In genomic region chr6:111032493-111033140, GRCh38 we compare ENCODE assay signal across 18 cellular contexts. TPM values are rescaled to one million over a fixed set of nuclear protein-coding genes. Genes with fewer than 3 reads are reported as not detected.
A peak's percentile ranks its signal among the peaks of the same experiment; 100 is the strongest.
DNase-seq lines count a peak whose midpoint lies in the region; ATAC-seq and TF ChIP-seq lines count a peak whose summit lies in the region.
"Had no signal": no experiment of that assay in that cellular context is flagged by ENCODE, and none has a peak within 500 bp of the region (broad histone marks: within the 10 kb centered on the region; RNA-seq: fewer than 3 reads in every experiment).

No MANE protein-coding gene starts in this region.

- intact Hi-C loops in mammary epithelial cell (cut with micrococcal nuclease), result no loop called here

- CTCF ChIA-PET in mammary epithelial cell (lab: Charles Lee; ENCODE audit: low non-redundant PET), result no interaction called here

- no TSS peak for BruUV-seq in mammary epithelial cell (replicated peaks; lab: Mats Ljungman, UMichigan)

- H3K9me3 ChIP-seq in mammary epithelial cell (replicated peaks; ENCODE audit: insufficient read depth, low read length), result no peaks in the 10 kb centered on the region
- H3K9me3 ChIP-seq: SJSA1, uterus had no signal

- no peak overlapping the region for H3K9ac ChIP-seq in mammary epithelial cell (ENCODE audit: insufficient read depth, low read length)

- 83% methylated on average over 4 of the region's 4 CpGs for WGBS in mammary epithelial cell (ENCODE audit: low coverage, missing lambda C conversion rate)

- peak; percentile 59 for DNase-seq in OCI-M1 (lab: John Stamatoyannopoulos, UW)
- peak; percentile 70 for DNase-seq in choroid plexus epithelial cell (ENCODE audit: low read depth)
- DNase-seq in iris pigment epithelial cell (ENCODE audit: low read depth), result peak; percentile 13
- DNase-seq in retina, result peak; percentile 14
- DNase-seq in ACHN, result no peak
- DNase-seq in mammary epithelial cell, result no peak
- DNase-seq: activated CD4-positive, alpha-beta T cell treated with anti-CD3 and anti-CD28 coated beads for 1 hour; activated naive CD8-positive, alpha-beta T cell treated with anti-CD3 and anti-CD28 coated beads, Interleukin-2, amount 50 U/mL, for 24 hours; effector memory CD4-positive, alpha-beta T cell; hippocampal formation; kidney glomerular epithelial cell; NCI-H69; stimulated activated CD4-positive, alpha-beta T cell treated with anti-CD3 and anti-CD28 coated beads, Interleukin-4, amount 100 ng/mL, for 1 hour; T-helper 2 cell; uterus had no signal

- no peaks in the 10 kb centered on the region for H3K4me1 ChIP-seq in mammary epithelial cell (ENCODE audit: insufficient read depth, low read length)
- H3K4me1 ChIP-seq: uterus had no signal

- no peak overlapping the region for H2AFZ ChIP-seq in mammary epithelial cell (ENCODE audit: low read depth, low read length)

- H3K4me2 ChIP-seq in mammary epithelial cell (ENCODE audit: insufficient read depth, low read depth, low read length), result no peak overlapping the region

- ATAC-seq in GM19467 (IDR thresholded peaks at IDR 0.05; ENCODE audit: unreplicated experiment), result no peak
- ATAC-seq: activated naive CD8-positive, alpha-beta T cell treated with anti-CD3 and anti-CD28 coated beads, Interleukin-2, amount 50 U/mL, for 24 hours; activated T-helper 17 cell treated with anti-CD3 and anti-CD28 coated beads, Interleukin-2, amount 50 U/mL, for 72 hours had no signal

- TF ChIP-seq CTCF in choroid plexus epithelial cell (conservative IDR thresholded peaks at IDR 0.05; ENCODE audit: low read depth, low read length), result peak; percentile 45
- no peak for TF ChIP-seq CTCF in mammary epithelial cell (conservative IDR thresholded peaks at IDR 0.05 in 1 of 2, IDR thresholded peaks at IDR 0.05 in 1 of 2; ENCODE audit: extremely low read depth in 1 of 2, insufficient read depth in 1 of 2, low read depth in 1 of 2, low read length in 2 of 2)

- no peak overlapping the region for H3K4me3 ChIP-seq in choroid plexus epithelial cell (ENCODE audit: low read depth, low read length)
- no peak overlapping the region for H3K4me3 ChIP-seq in mammary epithelial cell (replicated peaks in 1 of 3; ENCODE audit: insufficient read depth in 1 of 3, low read depth in 2 of 3, low read length in 3 of 3)
- H3K4me3 ChIP-seq: SJSA1, uterus had no signal

- dilution Hi-C loops in mammary epithelial cell (cut with HindIII; ENCODE audit: low sequenced_read_pairs), result no loop called here

- in situ Hi-C loops in ACHN (cut with HindIII; ENCODE audit: low pct_ligation_motif_present, low pct_unique_long_range_greater_than_20kb, low sequenced_read_pairs), result no loop called here
- in situ Hi-C loops in mammary epithelial cell (cut with MboI; ENCODE audit: low sequenced_read_pairs in 2 of 2), result no loop called here

- H4K20me1 ChIP-seq in mammary epithelial cell (ENCODE audit: insufficient read depth, low read length), result no peaks in the 10 kb centered on the region

- no peaks in the 10 kb centered on the region for H3K79me2 ChIP-seq in mammary epithelial cell (ENCODE audit: insufficient read depth, low read length)

- H3K27me3 ChIP-seq in mammary epithelial cell (ENCODE audit: insufficient read depth, low read length), result no peaks in the 10 kb centered on the region
- H3K27me3 ChIP-seq: SJSA1, uterus had no signal

- no peaks in the 10 kb centered on the region for H3K36me3 ChIP-seq in mammary epithelial cell (ENCODE audit: insufficient read depth, low read length)
- H3K36me3 ChIP-seq: SJSA1, uterus had no signal

- H3K27ac ChIP-seq in mammary epithelial cell (ENCODE audit: insufficient read depth, low read depth, low read length), result no peak overlapping the region
- H3K27ac ChIP-seq: SJSA1, uterus had no signal

RNA-seq across cellular contexts. Expression of gene RPF2, which starts 50.8 kb away (rescaled TPM):
- 10 to 100 TPM; 26.3 to 39.8 TPM for total RNA-seq in mammary epithelial cell
- polyA plus RNA-seq in mammary epithelial cell, result 19.3 TPM
- 12.3 TPM for polyA minus RNA-seq in mammary epithelial cell

RNA-seq across cellular contexts. Expression of gene SLC16A10, which starts 54.7 kb away (rescaled TPM):
- not detected for total RNA-seq in mammary epithelial cell
- polyA plus RNA-seq in mammary epithelial cell, result 0.08 TPM
- polyA minus RNA-seq in mammary epithelial cell, result not detected
- total RNA-seq: SJSA1 had no signal

Comparison
In these comparisons a context has a peak if more than half of its experiments do, and no peak if none do; other contexts are left out.
1. DNase-seq: peak in OCI-M1 (single experiment), choroid plexus epithelial cell (single experiment), iris pigment epithelial cell (single experiment) and retina (single experiment); none in ACHN (single experiment) and mammary epithelial cell (single experiment).